Comparison of ENCODE assay signal across 9 cellular contexts in genomic region chr12:39587247-39587646, GRCh38. TPM values are rescaled to one million over a fixed set of nuclear protein-coding genes. Genes with fewer than 3 reads are reported as not detected.
A peak's percentile ranks its signal among the peaks of the same experiment; 100 is the strongest.
DNase-seq lines count a peak whose midpoint lies in the region; ATAC-seq and TF ChIP-seq lines count a peak whose summit lies in the region.
"Had no signal": no experiment of that assay in that cellular context is flagged by ENCODE, and none has a peak within 500 bp of the region (broad histone marks: within the 10 kb centered on the region; RNA-seq: fewer than 3 reads in every experiment).

No MANE protein-coding gene starts in this region.

- no peak overlapping the region for H3K9ac ChIP-seq in MM.1S (ENCODE audit: low read length)

- no peak overlapping the region for H2AFZ ChIP-seq in MM.1S (ENCODE audit: low read length)

- intact Hi-C loops in prostate gland (cut with DNase I): no loop called here

- H3K27me3 ChIP-seq in MM.1S (replicated peaks; ENCODE audit: insufficient read depth, low read length): no peaks in the 10 kb centered on the region
- no peaks in the 10 kb centered on the region for H3K27me3 ChIP-seq in prostate gland (replicated peaks; ENCODE audit: insufficient read depth)

- H4K20me1 ChIP-seq in MM.1S (ENCODE audit: insufficient read depth, low read length): no peaks in the 10 kb centered on the region

- H3K27ac ChIP-seq in MM.1S (ENCODE audit: low read length): no peak overlapping the region
- no peak overlapping the region for H3K27ac ChIP-seq in prostate gland

- H3K9me3 Mint-ChIP-seq in chondrocyte (ENCODE audit: low read depth): peaks cover 3% of the 10 kb centered on the region

- 58% methylated on average over 3 of the region's 3 CpGs for WGBS in prostate gland

- no peaks in the 10 kb centered on the region for H3K9me2 ChIP-seq in MM.1S (replicated peaks; ENCODE audit: insufficient read depth, low read length)

- H3K27me3 Mint-ChIP-seq in chondrocyte (ENCODE audit: low read depth): peaks cover 8% of the 10 kb centered on the region

- no peak overlapping the region for H3K4me2 ChIP-seq in MM.1S (ENCODE audit: low read depth, low read length)

- H3K79me2 ChIP-seq in MM.1S (ENCODE audit: low read length): no peaks in the 10 kb centered on the region

- no peak overlapping the region for H3K27ac Mint-ChIP-seq in chondrocyte (ENCODE audit: unreplicated experiment)

- H3K36me3 Mint-ChIP-seq in chondrocyte (ENCODE audit: low read depth): no peaks in the 10 kb centered on the region

- H3K9me3 ChIP-seq in MM.1S (replicated peaks; ENCODE audit: insufficient read depth, low read length) (no peaks in the 10 kb centered on the region), prostate gland (no peaks in the 10 kb centered on the region)

- DNase-seq in NCI-H1417 (lab: John Stamatoyannopoulos, UW) (peak in 2 of 3 experiments; percentile 22 to 59), NCI-H1417 treated with DMSO at 0.1 percent for 48 hours (lab: John Stamatoyannopoulos, UW) (no peak), MM.1S (peak; percentile 43), chondrocyte (ENCODE audit: low spot score) (no peak), prostate gland (ENCODE audit: low spot score) (no peak), GM19238 (ENCODE audit: insufficient read length, low spot score) (no peak), kidney glomerular epithelial cell (lab: John Stamatoyannopoulos, UW) (no peak)

- H3K36me3 ChIP-seq in MM.1S (replicated peaks; ENCODE audit: insufficient read depth, low read length) (no peaks in the 10 kb centered on the region), prostate gland (no peaks in the 10 kb centered on the region)

- H3K4me1 ChIP-seq in MM.1S (ENCODE audit: low read length) (no peaks in the 10 kb centered on the region), prostate gland (replicated peaks) (no peaks in the 10 kb centered on the region)

- peaks cover 13% of the 10 kb centered on the region for H3K4me1 Mint-ChIP-seq in chondrocyte (ENCODE audit: low read depth)

- H3F3A ChIP-seq in MM.1S (ENCODE audit: insufficient read depth, low read length): no peaks in the 10 kb centered on the region

- TF ChIP-seq POLR2A in prostate gland (IDR thresholded peaks at IDR 0.05): no peak

- no peak overlapping the region for H3K4me3 Mint-ChIP-seq in chondrocyte (ENCODE audit: unreplicated experiment)

- TF ChIP-seq CTCF in MM.1S (IDR thresholded peaks at IDR 0.05; ENCODE audit: low read length): peak; percentile 63
- TF ChIP-seq CTCF in chondrocyte (IDR thresholded peaks at IDR 0.05): peak; percentile 64
- no peak for TF ChIP-seq CTCF in prostate gland (IDR thresholded peaks at IDR 0.05)

- peak; percentile 60 for ATAC-seq in GM21360 (IDR thresholded peaks at IDR 0.05; ENCODE audit: unreplicated experiment)

- H3K4me3 ChIP-seq in MM.1S (ENCODE audit: low read length): no peak overlapping the region
- no peak overlapping the region for H3K4me3 ChIP-seq in prostate gland

RNA-seq across cellular contexts. Expression of gene ABCD2, which starts 32.4 kb away (rescaled TPM):
- total RNA-seq in chondrocyte (0.07 TPM in 1 of 3 replicates, not detected in the others), prostate gland (under 1 TPM in 1 of 2 donors, not detected in 1; 0.40 TPM)
- total RNA-seq: pulmonary artery endothelial cell had no signal

Comparison
In these comparisons a context has a peak if more than half of its experiments do, and no peak if none do; other contexts are left out.
1. DNase-seq: peak in NCI-H1417 (2 of 3) and MM.1S (single experiment); none in NCI-H1417 treated with DMSO at 0.1 percent for 48 hours (single experiment), chondrocyte (single experiment), prostate gland (single experiment), GM19238 (single experiment) and kidney glomerular epithelial cell (single experiment).
2. CTCF ChIP-seq: peak in MM.1S (single experiment) and chondrocyte (single experiment); none in prostate gland (0 of 4).